Comparison of ENCODE assay signal across 1 cellular context in genomic region chr9:130188860-130189481, GRCh38.
TF ChIP-seq lines count a peak whose summit lies in the region.

No MANE protein-coding gene starts in this region.

TF ChIP-seq in K562, 482 proteins besides CTCF, POLR2A, EP300 and RAD21 (continued from another document and continues in another):
- TF ChIP-seq BCLAF1 (IDR thresholded peaks at IDR 0.05; ENCODE audit: borderline replicate concordance in 1 of 2, control insufficient read depth in 1 of 2, low read depth in 2 of 2, low read length in 1 of 2) (no peak), KDM1A (IDR thresholded peaks at IDR 0.05) (peak; percentile 45 to 70; a peak in 2 of 4 replicates), PHTF2 (CRISPR knock-in tag; IDR thresholded peaks at IDR 0.05) (no peak), IRF1 (CRISPR knock-in tag; IDR thresholded peaks at IDR 0.05; ENCODE audit: borderline replicate concordance) (no peak), RBBP5 (IDR thresholded peaks at IDR 0.05; ENCODE audit: borderline replicate concordance, insufficient read depth, low read length, poor library complexity, severe bottlenecking) (no peak), ZKSCAN1 (IDR thresholded peaks at IDR 0.05; ENCODE audit: low read depth, low read length) (peak; percentile 34; the same call in 1 of the 2 replicates), FOXK2 (conservative IDR thresholded peaks at IDR 0.05 in 1 of 2, IDR thresholded peaks at IDR 0.05 in 1 of 2; ENCODE audit: low read depth in 2 of 2) (no peak), CBFB (CRISPR knock-in tag; IDR thresholded peaks at IDR 0.05) (no peak), TBP (optimal IDR thresholded peaks at IDR 0.05; ENCODE audit: low read depth, low read length) (peak; percentile 15), GATA2 (CRISPR knock-in tag; IDR thresholded peaks at IDR 0.05) (no peak), BMI1 (IDR thresholded peaks at IDR 0.05; ENCODE audit: low read length) (no peak), BCOR (IDR thresholded peaks at IDR 0.05) (peak; percentile 87; the same call in 1 of the 2 replicates), HDAC6 (IDR thresholded peaks at IDR 0.05; ENCODE audit: low read depth, low read length) (no peak), SIX5 (IDR thresholded peaks at IDR 0.05; ENCODE audit: borderline replicate concordance in 1 of 2, insufficient read depth in 1 of 2, low read depth in 1 of 2, low read length in 2 of 2) (no peak), RERE (CRISPR knock-in tag; IDR thresholded peaks at IDR 0.05; ENCODE audit: borderline replicate concordance) (no peak), USF1 (CRISPR knock-in tag; IDR thresholded peaks at IDR 0.05) (no peak), ESRRA (IDR thresholded peaks at IDR 0.05; ENCODE audit: borderline replicate concordance, low read depth) (peak; percentile 89), HDGF (IDR thresholded peaks at IDR 0.05) (no peak), REST (CRISPR knock-in tag; IDR thresholded peaks at IDR 0.05; ENCODE audit: low read depth) (no peak), HDAC2 (IDR thresholded peaks at IDR 0.05) (0 out of 2 replicates have a peak, but pooled peaks have one; percentile 56), GATAD2A (IDR thresholded peaks at IDR 0.05) (no peak), POLR2AphosphoS5 (IDR thresholded peaks at IDR 0.05; ENCODE audit: control insufficient read depth, insufficient read depth, low read depth, low read length) (no peak), ZNF551 (CRISPR knock-in tag; IDR thresholded peaks at IDR 0.05) (no peak), HIVEP1 (CRISPR knock-in tag; IDR thresholded peaks at IDR 0.05) (no peak), HINFP (tag; conservative IDR thresholded peaks at IDR 0.05; ENCODE audit: low read depth) (no peak), ARID4B (CRISPR knock-in tag; IDR thresholded peaks at IDR 0.05) (peak; percentile 43; the same call in 1 of the 2 replicates), RCOR1 (IDR thresholded peaks at IDR 0.05; ENCODE audit: borderline replicate concordance in 1 of 2, low read depth in 2 of 2, low read length in 2 of 2) (peak in 1 of 2 experiments; percentile 41; a peak in 1 of 4 replicates), ADNP (tag; IDR thresholded peaks at IDR 0.05) (0 out of 2 replicates have a peak, but pooled peaks have one; percentile 41), CTCFL (IDR thresholded peaks at IDR 0.05; ENCODE audit: borderline replicate concordance, insufficient read depth, low read depth, low read length, poor library complexity, severe bottlenecking) (no peak), HDAC1 (IDR thresholded peaks at IDR 0.05) (0 out of 4 replicates have a peak, but pooled peaks of 1 of the 2 experiments have one; percentile 34), U2AF1 (optimal IDR thresholded peaks at IDR 0.05; ENCODE audit: low read depth, low read length) (no peak), TFAP4 (CRISPR knock-in tag; IDR thresholded peaks at IDR 0.05; ENCODE audit: borderline replicate concordance) (peak; percentile 89), ZSCAN32 (CRISPR knock-in tag; IDR thresholded peaks at IDR 0.05) (no peak)
